Comparison of ENCODE assay signal across 15 cellular contexts in the genomic region with DNA sequence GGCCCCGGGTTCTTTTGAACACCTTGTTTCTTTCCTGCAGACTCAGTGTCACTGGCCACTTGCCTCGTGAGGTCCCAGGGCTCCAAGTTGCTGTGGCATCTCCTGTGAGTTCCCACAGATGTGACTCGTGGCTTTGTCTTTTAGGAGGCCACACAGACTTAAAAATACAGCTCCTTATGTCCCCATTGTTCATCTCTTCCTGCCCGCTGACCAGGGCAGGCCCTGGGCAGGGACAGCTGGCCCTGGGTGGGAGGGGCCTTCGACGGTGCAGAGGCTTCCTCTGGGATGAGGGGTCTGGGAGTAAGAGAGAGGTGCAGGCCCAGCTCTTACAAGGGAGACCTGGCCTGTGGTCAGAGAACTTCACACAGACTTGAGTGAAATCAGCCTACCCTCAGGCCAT. TPM values are rescaled to one million over a fixed set of nuclear protein-coding genes. Genes with fewer than 3 reads are reported as not detected.
DNase-seq lines count a peak whose midpoint lies in the region; ATAC-seq and TF ChIP-seq lines count a peak whose summit lies in the region.
"Had no signal": no experiment of that assay in that cellular context is flagged by ENCODE, and none has a peak within 500 bp of the region (broad histone marks: within the 10 kb centered on the region; RNA-seq: fewer than 3 reads in every experiment).

No MANE protein-coding gene starts in this region.

- dilution Hi-C loops in mammary epithelial cell (cut with HindIII; ENCODE audit: low sequenced_read_pairs) = no loop called here

- H3K4me3 ChIP-seq in breast epithelium (no peak overlapping the region), mammary epithelial cell (replicated peaks in 1 of 3; ENCODE audit: insufficient read depth in 1 of 3, low read depth in 2 of 3, low read length in 3 of 3) (no peak overlapping the region), upper lobe of left lung (no peak overlapping the region)
- H3K4me3 ChIP-seq: vagina had no signal

- H3K4me1 ChIP-seq in breast epithelium (peaks cover 0 to 12% of the 10 kb centered on the region in 2 donors), mammary epithelial cell (ENCODE audit: insufficient read depth, low read length) (peaks cover 47% of the 10 kb centered on the region), upper lobe of left lung (peaks cover 48 to 79% (median 60%) of the 10 kb centered on the region in 4 donors)

- intact Hi-C loops in breast epithelium (cut with DNase I; ENCODE audit: low total_unique reads) (loop anchor here (2.0 kb wide), 1 partner anchor 64 kb away; no protein-coding TSS in a partner anchor), mammary epithelial cell (cut with micrococcal nuclease) (no loop called here)

- H4K20me1 ChIP-seq in mammary epithelial cell (ENCODE audit: insufficient read depth, low read length) = no peaks in the 10 kb centered on the region

- in situ Hi-C loops in mammary epithelial cell (cut with MboI; ENCODE audit: low sequenced_read_pairs in 2 of 2) = no loop called here

- peaks cover 9% of the 10 kb centered on the region for H3K79me2 ChIP-seq in mammary epithelial cell (ENCODE audit: insufficient read depth, low read length)

- H3K4me2 ChIP-seq in mammary epithelial cell (ENCODE audit: insufficient read depth, low read depth, low read length) = no peak overlapping the region

- WGBS in mammary epithelial cell (ENCODE audit: low coverage, missing lambda C conversion rate) = 46% methylated on average over 6 of the region's 6 CpGs
- 61 to 69% methylated on average over 6 of the region's 6 CpGs for WGBS in upper lobe of left lung, 2 donors

- no peaks in the 10 kb centered on the region for H3K36me3 ChIP-seq in breast epithelium
- peaks cover 5% of the 10 kb centered on the region for H3K36me3 ChIP-seq in mammary epithelial cell (ENCODE audit: insufficient read depth, low read length)
- peaks cover 0 to 53% (median 12%) of the 10 kb centered on the region in 4 donors for H3K36me3 ChIP-seq in upper lobe of left lung

- H3K27me3 ChIP-seq in breast epithelium (no peaks in the 10 kb centered on the region), mammary epithelial cell (ENCODE audit: insufficient read depth, low read length) (no peaks in the 10 kb centered on the region), upper lobe of left lung (no peaks in the 10 kb centered on the region)
- H3K27me3 ChIP-seq: vagina had no signal

- CTCF ChIA-PET in mammary epithelial cell (lab: Charles Lee; ENCODE audit: low non-redundant PET) = no interaction called here

- H3K27ac ChIP-seq in breast epithelium (peak overlapping the region; percentile 22 to 69), mammary epithelial cell (ENCODE audit: insufficient read depth, low read depth, low read length) (no peak overlapping the region), angular gyrus (ENCODE audit: low read depth, low read length) (peak overlapping the region; percentile 84), upper lobe of left lung (peak overlapping the region in 3 of 4 donors; percentile 31 to 76 (median 47))
- H3K27ac ChIP-seq: vagina had no signal

- DNase-seq in breast epithelium (ENCODE audit: low spot score in 2 of 2) = no peak
- DNase-seq in mammary epithelial cell = no peak
- DNase-seq in myocyte (ENCODE audit: low read depth) = peak; percentile 82
- DNase-seq in upper lobe of left lung = no peak
- no peak for DNase-seq in putamen (ENCODE audit: low spot score)
- no peak for DNase-seq in GM19238 (ENCODE audit: insufficient read length, low spot score)
- DNase-seq in activated CD8-positive, alpha-beta memory T cell treated with anti-CD3 and anti-CD28 coated beads, Interleukin-2, amount 50 U/mL, for 48 hours = no peak
- DNase-seq: foreskin fibroblast, Kasumi-1, NCI-H1105, NCI-H526 treated with DMSO at 0.1 percent for 48 hours, PC-3, T1000 had no signal

- ATAC-seq in upper lobe of left lung (ENCODE audit: low FRiP score in 2 of 2) = no peak
- ATAC-seq: PC-3 had no signal

- H3K9me3 ChIP-seq in breast epithelium (no peaks in the 10 kb centered on the region), mammary epithelial cell (replicated peaks; ENCODE audit: insufficient read depth, low read length) (no peaks in the 10 kb centered on the region), upper lobe of left lung (no peaks in the 10 kb centered on the region)
- H3K9me3 ChIP-seq: vagina had no signal

- BruUV-seq in mammary epithelial cell (replicated peaks; lab: Mats Ljungman, UMichigan) = no TSS peak

- no peak overlapping the region for H3K9ac ChIP-seq in mammary epithelial cell (ENCODE audit: insufficient read depth, low read length)

- no peak for TF ChIP-seq CTCF in breast epithelium (IDR thresholded peaks at IDR 0.05)
- TF ChIP-seq CTCF in mammary epithelial cell (conservative IDR thresholded peaks at IDR 0.05 in 1 of 2, IDR thresholded peaks at IDR 0.05 in 1 of 2; ENCODE audit: extremely low read depth in 1 of 2, insufficient read depth in 1 of 2, low read depth in 1 of 2, low read length in 2 of 2) = no peak
- no peak for TF ChIP-seq CTCF in upper lobe of left lung (IDR thresholded peaks at IDR 0.05)

- TF ChIP-seq POLR2A in breast epithelium (IDR thresholded peaks at IDR 0.05) (no peak), upper lobe of left lung (IDR thresholded peaks at IDR 0.05) (no peak)

- no peak overlapping the region for H2AFZ ChIP-seq in mammary epithelial cell (ENCODE audit: low read depth, low read length)

- TF ChIP-seq EP300 in upper lobe of left lung (IDR thresholded peaks at IDR 0.05) = no peak

RNA-seq across cellular contexts. Expression of gene LDLRAP1, which starts 15.6 kb away (rescaled TPM):
- 10 to 100 TPM; 10.7 to 17.0 (median 16.5) TPM for total RNA-seq in breast epithelium
- total RNA-seq in mammary epithelial cell = 10 to 100 TPM; 23.0 to 32.7 TPM
- polyA plus RNA-seq in mammary epithelial cell = 28.8 TPM
- polyA minus RNA-seq in mammary epithelial cell = 27.1 TPM
- 10.7 and 13.8 TPM in 2 replicates for total RNA-seq in myocyte
- polyA plus RNA-seq in myocyte (2012) = 23.6 TPM
- 10 to 100 TPM; 16.7 to 36.1 (median 30.5) TPM for total RNA-seq in upper lobe of left lung

RNA-seq across cellular contexts. Expression of gene MAN1C1, which starts 57.6 kb away (rescaled TPM):
- total RNA-seq in breast epithelium (10 to 100 TPM in 1 of 3 donors, 1 to 10 TPM in 2; 6.7 to 13.8 (median 6.9) TPM), mammary epithelial cell (under 1 TPM; 0.07 to 0.33 TPM), myocyte (6.6 and 8.8 TPM in 2 replicates), upper lobe of left lung (10 to 100 TPM in 4 of 6 donors, 1 to 10 TPM in 2; 5.3 to 32.5 (median 16.2) TPM)
- 0.18 TPM for polyA plus RNA-seq in mammary epithelial cell
- not detected for polyA minus RNA-seq in mammary epithelial cell
- 0.90 TPM for polyA plus RNA-seq in myocyte (2012)
